ENCODE assay signal across 9 cellular contexts in the genomic region with DNA sequence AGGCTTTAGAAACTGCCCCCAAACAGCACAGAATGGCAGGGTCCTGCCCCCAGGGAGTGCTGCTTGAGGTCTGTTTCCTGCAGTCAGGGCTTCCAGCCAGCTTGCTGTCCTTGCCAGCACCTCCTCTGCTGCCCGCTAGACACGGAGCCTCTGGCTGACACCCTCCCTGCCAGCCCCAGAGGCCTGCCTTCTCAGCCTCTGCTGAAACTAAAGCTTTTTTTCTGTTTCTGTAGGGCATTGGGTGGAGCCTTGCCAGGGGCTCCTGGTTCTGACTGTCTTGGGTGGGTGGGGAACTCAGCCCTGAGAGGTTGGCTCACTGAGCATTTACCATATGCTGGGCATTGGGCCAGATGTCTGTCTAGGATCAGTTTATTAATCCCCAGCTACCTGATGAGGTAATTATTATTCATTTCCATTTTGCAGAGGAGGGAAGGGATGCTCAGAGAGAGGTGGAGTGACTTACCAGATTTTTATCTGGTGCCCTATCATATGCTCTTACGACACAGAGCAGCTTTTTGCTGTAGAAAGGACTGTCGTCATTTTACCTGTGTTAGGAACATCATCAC. TPM values are rescaled to one million over a fixed set of nuclear protein-coding genes. Genes with fewer than 3 reads are reported as not detected.
DNase-seq lines count a peak whose midpoint lies in the region; ATAC-seq and TF ChIP-seq lines count a peak whose summit lies in the region.
"Had no signal": no experiment of that assay in that cellular context is flagged by ENCODE, and none has a peak within 500 bp of the region (broad histone marks: within the 10 kb centered on the region; RNA-seq: fewer than 3 reads in every experiment).

No MANE protein-coding gene starts in this region.

- H3K27ac ChIP-seq in RWPE2 (ENCODE audit: poor library complexity, severe bottlenecking) = peak overlapping the region; percentile 67

- H3K27me3 ChIP-seq in RWPE2 (ENCODE audit: insufficient read depth, poor library complexity, severe bottlenecking) = no peaks in the 10 kb centered on the region

- peak; percentile 37 for ATAC-seq in HG03108 (IDR thresholded peaks at IDR 0.05; ENCODE audit: unreplicated experiment)
- peak; percentile 92 for ATAC-seq in RWPE2 (ENCODE audit: low read depth)
- ATAC-seq in mucosa of descending colon = peak; percentile 16

- TF ChIP-seq CTCF in RWPE2 (IDR thresholded peaks at IDR 0.05; ENCODE audit: poor library complexity, severe bottlenecking) (no peak), cardiac fibroblast (IDR thresholded peaks at IDR 0.05; ENCODE audit: low read depth, low read length) (no peak), mucosa of descending colon (IDR thresholded peaks at IDR 0.05) (no peak)

- H3K4me3 ChIP-seq in RWPE2 (ENCODE audit: severe bottlenecking) (no peak overlapping the region), cardiac fibroblast (replicated peaks in 1 of 2; ENCODE audit: low read depth in 2 of 2, low read length in 2 of 2) (no peak overlapping the region), mucosa of descending colon (no peak overlapping the region)
- H3K4me3 ChIP-seq: skin epidermis had no signal

- DNase-seq in NCI-H345 (lab: John Stamatoyannopoulos, UW) = peak; percentile 33
- no peak for DNase-seq in NCI-H345 treated with DMSO at 0.1 percent for 48 hours (lab: John Stamatoyannopoulos, UW; ENCODE audit: unreplicated experiment)
- peak; percentile 95 for DNase-seq in RWPE2 (ENCODE audit: low spot score)
- DNase-seq in cardiac fibroblast (ENCODE audit: low read depth in 2 of 2) = peak; percentile 53 to 82
- peak; percentile 26 to 60 (median 55) for DNase-seq in mucosa of descending colon
- no peak for DNase-seq in SHP77 treated with DMSO at 0.1 percent for 48 hours (lab: John Stamatoyannopoulos, UW)
- no peak for DNase-seq in NOMO-1 (lab: John Stamatoyannopoulos, UW; ENCODE audit: unreplicated experiment in 2 of 2)

- H3K36me3 ChIP-seq in RWPE2 (ENCODE audit: low read depth) (no peaks in the 10 kb centered on the region), mucosa of descending colon (ENCODE audit: low read depth) (no peaks in the 10 kb centered on the region)

- H3K9me3 ChIP-seq in RWPE2 (ENCODE audit: severe bottlenecking) (no peaks in the 10 kb centered on the region), mucosa of descending colon (no peaks in the 10 kb centered on the region)

- intact Hi-C loops in mucosa of descending colon (cut with DNase I, micrococcal nuclease) = no loop called here

- H3K4me1 ChIP-seq in RWPE2 (ENCODE audit: insufficient read depth, poor library complexity, severe bottlenecking) (peaks cover 34% of the 10 kb centered on the region), mucosa of descending colon (ENCODE audit: low read depth) (peaks cover 57% of the 10 kb centered on the region)

RNA-seq across cellular contexts. Expression of a gene that starts 35.4 kb away (rescaled TPM):
- total RNA-seq in mucosa of descending colon = 10 to 100 TPM; 18.2 to 39.8 (median 19.1) TPM

Comparison
In these comparisons a context has a peak if more than half of its experiments do, and no peak if none do; other contexts are left out.
1. DNase-seq: peak in NCI-H345 (single experiment), RWPE2 (single experiment), cardiac fibroblast (2 of 2) and mucosa of descending colon (3 of 3); none in NCI-H345 treated with DMSO at 0.1 percent for 48 hours (single experiment), SHP77 treated with DMSO at 0.1 percent for 48 hours (single experiment) and NOMO-1 (0 of 2).
2. ATAC-seq: peak in every context shown above with its lines; median percentile 92 in RWPE2; 37 in HG03108; 16 in mucosa of descending colon.